8 cellular contexts compared by ENCODE assay signal in genomic region chr10:24449334-24449740, GRCh38.
DNase-seq lines count a peak whose midpoint lies in the region; ATAC-seq, FAIRE-seq and TF ChIP-seq lines count a peak whose summit lies in the region.

No MANE protein-coding gene starts in this region.

- H3K4me1 ChIP-seq in GM23248 (ENCODE audit: insufficient read depth): peaks cover 77% of the 10 kb centered on the region

- no peaks in the 10 kb centered on the region for H3K36me3 ChIP-seq in GM23248 (ENCODE audit: low read depth)
- no peaks in the 10 kb centered on the region for H3K36me3 ChIP-seq in SK-N-MC (ENCODE audit: insufficient read depth, low read length)

- H3K4me3 ChIP-seq in GM23248 (peak overlapping the region; percentile 57), SK-N-MC (peak overlapping the region; percentile 77)

- peaks cover 57% of the 10 kb centered on the region for H3F3A ChIP-seq in GM23248 (ENCODE audit: insufficient read depth)

- H4K20me1 ChIP-seq in GM23248 (ENCODE audit: insufficient read depth): no peaks in the 10 kb centered on the region

- DNase-seq in GM23248 (peak; percentile 58), SK-N-MC (ENCODE audit: low read depth, low spot score) (no peak), lung microvascular endothelial cell (ENCODE audit: low read depth in 2 of 2) (peak; percentile 44 to 67), mucosa of gallbladder (ENCODE audit: low spot score) (no peak), NCI-H1436 treated with DMSO at 0.1 percent for 48 hours (lab: John Stamatoyannopoulos, UW) (no peak), D721Med (ENCODE audit: insufficient read length, low spot score) (no peak), posterior cingulate gyrus (no peak)

- no peaks in the 10 kb centered on the region for H3K27me3 ChIP-seq in GM23248 (replicated peaks; ENCODE audit: insufficient read depth)

- H2AFZ ChIP-seq in GM23248: peak overlapping the region; percentile 39

- H3K4me2 ChIP-seq in GM23248 (ENCODE audit: unreplicated experiment): peak overlapping the region; percentile 55

- H3K9ac ChIP-seq in GM23248 (peak overlapping the region; percentile 65), SK-N-MC (ENCODE audit: insufficient read length) (peak overlapping the region; percentile 70)

- peak; percentile 93 for ATAC-seq in GM18499 (IDR thresholded peaks at IDR 0.05; ENCODE audit: insufficient read depth, unreplicated experiment)

- no peak for FAIRE-seq in D721Med (lab: Jason Lieb, UNC)

- WGBS in GM23248 (ENCODE audit: low coverage in 1 of 2, low lambda C conversion rate in 2 of 2, missing lambda C conversion rate in 2 of 2), 2 experiments: 47 to 54% methylated on average over 5 of the region's 5 CpGs

- H3K27ac ChIP-seq in GM23248 (peak overlapping the region; percentile 84), SK-N-MC (peak overlapping the region; percentile 92)

- peaks cover 13% of the 10 kb centered on the region; the same call in 1 of the 2 replicates for H3K79me2 ChIP-seq in GM23248 (ENCODE audit: insufficient read depth)

- intact Hi-C loops in posterior cingulate gyrus (cut with DNase I): no loop called here

- no peak for TF ChIP-seq CTCF in D721Med (IDR thresholded peaks at IDR 0.05; ENCODE audit: insufficient read depth, missing control alignments)

- in situ Hi-C loops in GM23248 (cut with MboI): no loop called here

- no peaks in the 10 kb centered on the region for H3K9me2 ChIP-seq in GM23248 (ENCODE audit: insufficient read depth)

- H3K9me3 ChIP-seq in GM23248 (ENCODE audit: low read depth): no peaks in the 10 kb centered on the region
- H3K9me3 ChIP-seq in SK-N-MC (ENCODE audit: low read depth, low read length): no peaks in the 10 kb centered on the region

Comparison
In these comparisons a context has a peak if more than half of its experiments do, and no peak if none do; other contexts are left out.
1. DNase-seq: peak in GM23248 (single experiment) and lung microvascular endothelial cell (2 of 2); none in SK-N-MC (single experiment), mucosa of gallbladder (single experiment), NCI-H1436 treated with DMSO at 0.1 percent for 48 hours (single experiment), D721Med (single experiment) and posterior cingulate gyrus (0 of 10).